Comparison of ENCODE assay signal across 34 cellular contexts in genomic region chr2:26157580-26157979, GRCh38.
"Had no signal": no experiment of that assay in that cellular context is flagged by ENCODE, and none has a peak within 500 bp of the region (broad histone marks: within the 10 kb centered on the region; RNA-seq: fewer than 3 reads in every experiment).

No MANE protein-coding gene starts in this region.

- H3K27me3 ChIP-seq: adrenal gland, body of pancreas, brain microvascular endothelial cell, breast epithelium had no signal

- FAIRE-seq: astrocyte, TTC549 had no signal

- ATAC-seq: activated CD8-positive, alpha-beta T cell treated with anti-CD3 and anti-CD28 coated beads for 36 hours; activated naive CD4-positive, alpha-beta T cell treated with anti-CD3 and anti-CD28 coated beads, Interleukin-2, amount 50 U/mL, for 72 hours; activated T-cell treated with anti-CD3 and anti-CD28 coated beads, Interleukin-2, amount 50 U/mL, for 4 hours; activated T-cell treated with anti-CD3 and anti-CD28 coated beads, Interleukin-2, amount 50 U/mL, for 72 hours; activated T-helper 17 cell treated with anti-CD3 and anti-CD28 coated beads, Interleukin-2, amount 50 U/mL, for 72 hours; body of pancreas had no signal

- H3K27ac ChIP-seq: adrenal gland, body of pancreas, brain microvascular endothelial cell, breast epithelium, VCaP had no signal

- H3K4me1 ChIP-seq: adrenal gland, body of pancreas, breast epithelium had no signal

- DNase-seq: activated B cell treated with CpG ODN at 0.5 μM for 24 hours; activated CD4-positive, alpha-beta memory T cell treated with anti-CD3 and anti-CD28 coated beads for 36 hours; activated CD4-positive, alpha-beta T cell treated with anti-CD3 and anti-CD28 coated beads for 4 hours; activated CD4-positive, alpha-beta T cell treated with anti-CD3 and anti-CD28 coated beads, Interleukin-2, amount 10 ng/mL, durations not matched to agents 24 days and 14 days; activated CD4-positive, alpha-beta T cell treated with anti-CD3 and anti-CD28 coated beads, Interleukin-2, amount 50 U/mL, for 1 hour; activated CD4-positive, alpha-beta T cell treated with anti-CD3 and anti-CD28 coated beads, Interleukin-2, amount 50 U/mL, for 4 hours; activated CD4-positive, CD25-positive, alpha-beta regulatory T cell treated with anti-CD3 and anti-CD28 coated beads, Interleukin-2, amount 50 U/mL, for 72 hours; activated CD8-positive, alpha-beta memory T cell treated with anti-CD3 and anti-CD28 coated beads, Interleukin-2, amount 50 U/mL, for 4 hours; activated CD8-positive, alpha-beta T cell treated with anti-CD3 and anti-CD28 coated beads for 36 hours; activated effector memory CD4-positive, alpha-beta T cell treated with anti-CD3 and anti-CD28 coated beads, Interleukin-2, amount 50 U/mL, for 16 hours; activated gamma-delta T cell treated with Interleukin-2 at 50 U/mL for 16 hours; activated naive CD4-positive, alpha-beta T cell; activated naive CD4-positive, alpha-beta T cell treated with anti-CD3 and anti-CD28 coated beads for 36 hours; activated naive CD4-positive, alpha-beta T cell treated with anti-CD3 and anti-CD28 coated beads, Interleukin-2, amount 50 U/mL, for 16 hours; activated naive CD8-positive, alpha-beta T cell treated with anti-CD3 and anti-CD28 coated beads for 36 hours; activated T-cell treated with anti-CD3 and anti-CD28 coated beads for 4 hours; activated T-cell treated with anti-CD3 and anti-CD28 coated beads, Interleukin-2, amount 50 U/mL, for 1 hour; activated T-cell treated with anti-CD3 and anti-CD28 coated beads, Interleukin-2, amount 50 U/mL, for 4 hours; activated T-cell treated with anti-CD3 and anti-CD28 coated beads, Interleukin-2, amount 50 U/mL, for 72 hours; amniotic stem cell; aorta; body of pancreas; brain microvascular endothelial cell; central memory CD4-positive, alpha-beta T cell; T-helper 1 cell; T-helper 2 cell; T-helper 9 cell had no signal

- H3K36me3 ChIP-seq: adrenal gland, brain microvascular endothelial cell, breast epithelium had no signal

- H3K4me3 ChIP-seq: adrenal gland, body of pancreas, breast epithelium had no signal

- H3K9me3 ChIP-seq: body of pancreas, breast epithelium had no signal
